ENCODE assay signal across 8 cellular contexts in the genomic region with DNA sequence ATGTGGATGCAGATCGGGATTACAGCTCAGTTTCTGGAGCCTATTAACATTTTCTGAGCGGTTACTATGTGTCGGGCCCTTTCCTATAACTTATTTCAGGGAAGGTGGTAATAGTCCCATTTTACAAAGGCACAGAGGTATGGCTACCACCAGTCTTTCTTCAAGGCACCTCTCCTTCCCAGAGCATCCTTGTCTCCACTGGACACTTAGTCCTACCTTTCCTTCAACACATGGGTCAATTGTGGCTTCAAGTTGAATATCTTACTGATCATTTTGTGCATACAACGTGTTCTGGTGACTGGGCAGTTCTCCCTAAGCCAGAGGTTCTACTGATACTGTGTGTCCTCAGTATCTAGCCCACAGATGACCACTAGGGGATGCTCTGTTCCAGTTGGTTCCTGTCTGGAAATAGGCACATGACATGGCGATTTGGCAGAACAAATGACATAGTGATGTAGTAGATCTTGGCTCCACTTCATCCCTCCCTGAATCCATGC.
DNase-seq lines count a peak whose midpoint lies in the region; ATAC-seq, FAIRE-seq and TF ChIP-seq lines count a peak whose summit lies in the region.

No MANE protein-coding gene starts in this region.

- FAIRE-seq in A549 (lab: Jason Lieb, UNC) (peak; percentile 89), endothelial cell of umbilical vein (lab: Jason Lieb, UNC) (peak; percentile 91)

- H3K36me3 ChIP-seq in endothelial cell of umbilical vein (ENCODE audit: control insufficient read depth in 2 of 2, extremely low read depth in 1 of 2, insufficient read depth in 2 of 2, low read length in 2 of 2) (no peaks in the 10 kb centered on the region), upper lobe of right lung (no peaks in the 10 kb centered on the region)

- no peak overlapping the region for H3K4me3 ChIP-seq in A549
- no peak overlapping the region for H3K4me3 ChIP-seq in endothelial cell of umbilical vein (replicated peaks in 1 of 3; ENCODE audit: insufficient read depth in 1 of 3, low read depth in 1 of 3, low read length in 3 of 3)
- no peak overlapping the region for H3K4me3 ChIP-seq in upper lobe of right lung

- TF ChIP-seq EP300 in A549 (IDR thresholded peaks at IDR 0.05), result no peak

- BruUV-seq in endothelial cell of umbilical vein (replicated peaks; lab: Mats Ljungman, UMichigan), result no TSS peak

- peaks cover 3% of the 10 kb centered on the region for H3K27me3 Mint-ChIP-seq in activated CD4-positive, alpha-beta T cell treated with anti-CD3 and anti-CD28 coated beads, Interleukin-2, amount 10 ng/mL, durations not matched to agents 7 days and 5 days
- peaks cover 3 to 14% (median 5%) of the 10 kb centered on the region in 3 donors for H3K27me3 Mint-ChIP-seq in naive B cell

- TF ChIP-seq POLR2A in A549 (IDR thresholded peaks at IDR 0.05; ENCODE audit: low read length), result no peak
- TF ChIP-seq POLR2A in endothelial cell of umbilical vein (IDR thresholded peaks at IDR 0.05; ENCODE audit: low read depth, low read length), result no peak

- TF ChIP-seq CTCF in A549 (IDR thresholded peaks at IDR 0.05) (peak; percentile 73), GM13977 (IDR thresholded peaks at IDR 0.05; ENCODE audit: extremely low read depth, insufficient read depth, missing control alignments) (peak; percentile 70), endothelial cell of umbilical vein (IDR thresholded peaks at IDR 0.05; ENCODE audit: extremely low read depth in 1 of 2, insufficient read depth in 1 of 2, low read depth in 1 of 2, low read length in 2 of 2) (peak; percentile 92 to 95), upper lobe of right lung (IDR thresholded peaks at IDR 0.05) (peak; percentile 84)

- H3K27ac ChIP-seq in A549 (peak overlapping the region in 1 of 2 experiments; percentile 2; a peak in 1 of 6 replicates), endothelial cell of umbilical vein (ENCODE audit: insufficient read depth, low read depth, low read length) (no peak overlapping the region), upper lobe of right lung (no peak overlapping the region)

- H4K20me1 ChIP-seq in endothelial cell of umbilical vein (replicated peaks; ENCODE audit: control insufficient read depth, extremely low read depth, insufficient read depth, low read length), result no peaks in the 10 kb centered on the region

- no peak overlapping the region for H3K9ac ChIP-seq in endothelial cell of umbilical vein (replicated peaks; ENCODE audit: extremely low read depth, insufficient read depth, low read length)

- DNase-seq in A549 (ENCODE audit: low read depth in 1 of 2, low spot score in 1 of 2) (peak; percentile 67 to 91), GM13977 (ENCODE audit: low spot score) (peak; percentile 55), NCI-H69 (lab: John Stamatoyannopoulos, UW) (peak; percentile 79), endothelial cell of umbilical vein (ENCODE audit: low read depth, low spot score) (peak; percentile 91), naive B cell (peak; percentile 29), upper lobe of right lung (no peak)
- DNase-seq in activated CD4-positive, alpha-beta T cell treated with anti-CD3 and anti-CD28 coated beads, Interleukin-2, amount 10 ng/mL, durations not matched to agents 7 days and 5 days, result peak; percentile 59

- peak; percentile 72 to 84; a peak in 4 of 5 replicates for TF ChIP-seq RAD21 in A549 (conservative IDR thresholded peaks at IDR 0.05 in 1 of 2, IDR thresholded peaks at IDR 0.05 in 1 of 2)

- H3K27me3 ChIP-seq in endothelial cell of umbilical vein (ENCODE audit: control insufficient read depth in 2 of 2, insufficient read depth in 2 of 2, low read length in 2 of 2), result no peaks in the 10 kb centered on the region
- no peaks in the 10 kb centered on the region for H3K27me3 ChIP-seq in upper lobe of right lung

- H3K9me3 Mint-ChIP-seq in activated CD4-positive, alpha-beta T cell treated with anti-CD3 and anti-CD28 coated beads, Interleukin-2, amount 10 ng/mL, durations not matched to agents 7 days and 5 days, result no peaks in the 10 kb centered on the region
- peaks cover 0 to 3% (median 0%) of the 10 kb centered on the region in 7 donors for H3K9me3 Mint-ChIP-seq in naive B cell

- no peak overlapping the region for H3K27ac Mint-ChIP-seq in activated CD4-positive, alpha-beta T cell treated with anti-CD3 and anti-CD28 coated beads, Interleukin-2, amount 10 ng/mL, durations not matched to agents 7 days and 5 days
- peak overlapping the region in 1 of 6 donors; percentile 17 for H3K27ac Mint-ChIP-seq in naive B cell

- H3K4me3 Mint-ChIP-seq in activated CD4-positive, alpha-beta T cell treated with anti-CD3 and anti-CD28 coated beads, Interleukin-2, amount 10 ng/mL, durations not matched to agents 7 days and 5 days, result no peak overlapping the region
- peak overlapping the region in 1 of 8 donors; percentile 36 for H3K4me3 Mint-ChIP-seq in naive B cell

- H3K4me1 ChIP-seq in A549 (peaks cover 5% of the 10 kb centered on the region; the same call in 1 of the 3 replicates), endothelial cell of umbilical vein (ENCODE audit: control insufficient read depth, extremely low read depth, insufficient read depth, low read length) (peaks cover 6% of the 10 kb centered on the region), upper lobe of right lung (peaks cover 5% of the 10 kb centered on the region)

- ATAC-seq in A549 (peak; percentile 96 to 98), HG03108 (IDR thresholded peaks at IDR 0.05; ENCODE audit: unreplicated experiment) (peak; percentile 72), naive B cell (ENCODE audit: low read depth in 2 of 2) (peak; percentile 73 to 76), upper lobe of right lung (peak; percentile 95)

- CTCF ChIA-PET in A549 (lab: Yijun Ruan, JAX), result interaction anchor here (0.7 to 4.1 kb wide), 44 partner anchors 9 to 1408 kb away, joined by 3 to 40 read pairs (median 4); a partner anchor contains a TSS
- CTCF ChIA-PET in activated CD4-positive, alpha-beta T cell treated with anti-CD3 and anti-CD28 coated beads, Interleukin-2, amount 10 ng/mL, durations not matched to agents 7 days and 5 days (lab: Charles Lee), result interaction anchor here (0.6 to 1.7 kb wide), 8 partner anchors 8 to 315 kb away, joined by 3 to 4 read pairs (median 3); no protein-coding TSS in a partner anchor
- CTCF ChIA-PET in endothelial cell of umbilical vein (lab: Charles Lee), result interaction anchor here (0.7 to 5.6 kb wide), 21 partner anchors 9 to 451 kb away, joined by 3 to 33 read pairs (median 3); a partner anchor contains a TSS

- peaks cover 14% of the 10 kb centered on the region for H3K4me1 Mint-ChIP-seq in activated CD4-positive, alpha-beta T cell treated with anti-CD3 and anti-CD28 coated beads, Interleukin-2, amount 10 ng/mL, durations not matched to agents 7 days and 5 days
- peaks cover 14 to 24% (median 16%) of the 10 kb centered on the region in 3 donors for H3K4me1 Mint-ChIP-seq in naive B cell

- H3K9me3 ChIP-seq in A549 (no peaks in the 10 kb centered on the region), endothelial cell of umbilical vein (replicated peaks; ENCODE audit: control insufficient read depth, insufficient read depth, low read length) (no peaks in the 10 kb centered on the region), upper lobe of right lung (no peaks in the 10 kb centered on the region)

- peak overlapping the region; percentile 72 for H2AFZ ChIP-seq in endothelial cell of umbilical vein (ENCODE audit: low read depth, low read length)

- POLR2A ChIA-PET in A549 (lab: Yijun Ruan, JAX) (no interaction called here), endothelial cell of umbilical vein (lab: Charles Lee) (no interaction called here)
- POLR2A ChIA-PET in activated CD4-positive, alpha-beta T cell treated with anti-CD3 and anti-CD28 coated beads, Interleukin-2, amount 10 ng/mL, durations not matched to agents 7 days and 5 days (lab: Charles Lee), result no interaction called here

- H3K79me2 ChIP-seq in endothelial cell of umbilical vein (ENCODE audit: control insufficient read depth, insufficient read depth, low read length), result no peaks in the 10 kb centered on the region

- in situ Hi-C loops in GM13977 (cut with MboI; ENCODE audit: low pct_unique_long_range_greater_than_20kb, low sequenced_read_pairs, unreplicated experiment), result no loop called here

- no peaks in the 10 kb centered on the region for H3K36me3 Mint-ChIP-seq in activated CD4-positive, alpha-beta T cell treated with anti-CD3 and anti-CD28 coated beads, Interleukin-2, amount 10 ng/mL, durations not matched to agents 7 days and 5 days (ENCODE audit: low read depth)
- H3K36me3 Mint-ChIP-seq in naive B cell, result no peaks in the 10 kb centered on the region

- H3K4me2 ChIP-seq in A549 (peak overlapping the region; percentile 54), endothelial cell of umbilical vein (ENCODE audit: insufficient read depth, low read length) (peak overlapping the region; percentile 63)

- dilution Hi-C loops in endothelial cell of umbilical vein (cut with MboI; ENCODE audit: extremely low pct_ligation_motif_present, low sequenced_read_pairs), result no loop called here

- intact Hi-C loops in endothelial cell of umbilical vein (cut with micrococcal nuclease) (loop anchor here (1.0 kb wide), 8 partner anchors 62 to 487 kb away; a partner anchor contains a TSS), upper lobe of right lung (cut with DNase I) (no loop called here)

- no peaks in the 10 kb centered on the region for H3K9me1 ChIP-seq in endothelial cell of umbilical vein (replicated peaks; ENCODE audit: control insufficient read depth, extremely low read depth, insufficient read depth, low read length)

- WGBS in A549 (ENCODE audit: missing lambda C conversion rate), result 10% methylated on average over 5 of the region's 5 CpGs

TF ChIP-seq in A549, 52 proteins besides CTCF, POLR2A, EP300 and RAD21 (continues in another document):
- no peak for TF ChIP-seq PHF8 (IDR thresholded peaks at IDR 0.05; ENCODE audit: borderline replicate concordance, low read depth)
- TF ChIP-seq HOXB5 (CRISPR knock-in tag; IDR thresholded peaks at IDR 0.05), result no peak
- TF ChIP-seq HOXB13 (CRISPR knock-in tag; IDR thresholded peaks at IDR 0.05; ENCODE audit: low read depth), result no peak
- no peak for TF ChIP-seq CEBPB (IDR thresholded peaks at IDR 0.05)

TF ChIP-seq in endothelial cell of umbilical vein, 7 proteins besides CTCF, POLR2A, EP300 and RAD21:
- TF ChIP-seq GATA2 (IDR thresholded peaks at IDR 0.05; ENCODE audit: insufficient read depth, insufficient read length, low read depth, low read length), result no peak
- no peak for TF ChIP-seq EZH2 (IDR thresholded peaks at IDR 0.05; ENCODE audit: borderline replicate concordance, low read depth, low read length, severe bottlenecking)
- no peak for TF ChIP-seq POLR2AphosphoS5 (IDR thresholded peaks at IDR 0.05; ENCODE audit: insufficient read depth, low read depth, low read length)
- TF ChIP-seq, protein P1, sequence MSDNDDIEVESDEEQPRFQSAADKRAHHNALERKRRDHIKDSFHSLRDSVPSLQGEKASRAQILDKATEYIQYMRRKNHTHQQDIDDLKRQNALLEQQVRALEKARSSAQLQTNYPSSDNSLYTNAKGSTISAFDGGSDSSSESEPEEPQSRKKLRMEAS (IDR thresholded peaks at IDR 0.05; ENCODE audit: insufficient read depth, insufficient read length), result peak; percentile 22
